ENCODE assay signal across 8 cellular contexts in genomic region chr17:38825762-38826247, GRCh38. TPM values are rescaled to one million over a fixed set of nuclear protein-coding genes. Genes with fewer than 3 reads are reported as not detected.
A peak's percentile ranks its signal among the peaks of the same experiment; 100 is the strongest.
DNase-seq lines count a peak whose midpoint lies in the region; ATAC-seq and TF ChIP-seq lines count a peak whose summit lies in the region.

No MANE protein-coding gene starts in this region.

- H3K4me3 ChIP-seq in muscle layer of colon (ENCODE audit: low read depth in 1 of 2, low read length in 2 of 2) (peak overlapping the region; percentile 75 to 97), mucosa of descending colon (no peak overlapping the region)

- H3K36me3 ChIP-seq in muscle layer of colon (ENCODE audit: insufficient read depth, low read length) = peaks cover 5% of the 10 kb centered on the region
- no peaks in the 10 kb centered on the region for H3K36me3 ChIP-seq in mucosa of descending colon (ENCODE audit: low read depth)

- DNase-seq in caudate nucleus (lab: John Stamatoyannopoulos, UW) (no peak), mucosa of descending colon (no peak), NCI-H146 (lab: John Stamatoyannopoulos, UW) (no peak), UCSD-AML1 (lab: John Stamatoyannopoulos, UW; ENCODE audit: unreplicated experiment) (no peak), NCI-H1105 (lab: John Stamatoyannopoulos, UW) (no peak)

- no peaks in the 10 kb centered on the region for H3K36me3 Mint-ChIP-seq in IgD-negative memory B cell

- intact Hi-C loops in mucosa of descending colon (cut with DNase I, micrococcal nuclease) = no loop called here

- H3K4me3 Mint-ChIP-seq in IgD-negative memory B cell = peak overlapping the region; percentile 96 to 100 (median 98)

- H3K9me3 ChIP-seq in muscle layer of colon (ENCODE audit: low read length) (no peaks in the 10 kb centered on the region), mucosa of descending colon (no peaks in the 10 kb centered on the region)

- H3K27me3 ChIP-seq in muscle layer of colon (ENCODE audit: control insufficient read depth in 1 of 2, insufficient read depth in 2 of 2, low read length in 2 of 2) = no peaks in the 10 kb centered on the region

- TF ChIP-seq CTCF in 22Rv1 (IDR thresholded peaks at IDR 0.05) (no peak), mucosa of descending colon (IDR thresholded peaks at IDR 0.05) (no peak)

- H3K4me1 ChIP-seq in muscle layer of colon (ENCODE audit: insufficient read depth, low read length) = peaks cover 13% of the 10 kb centered on the region
- peaks cover 9% of the 10 kb centered on the region for H3K4me1 ChIP-seq in mucosa of descending colon (ENCODE audit: low read depth)

- H3K4me1 Mint-ChIP-seq in IgD-negative memory B cell = peaks cover 13 to 16% (median 15%) of the 10 kb centered on the region in 3 donors

- peak overlapping the region; percentile 93 for H3K9ac ChIP-seq in muscle layer of colon (ENCODE audit: low read length)

- H3K9me3 Mint-ChIP-seq in IgD-negative memory B cell = no peaks in the 10 kb centered on the region

- no peaks in the 10 kb centered on the region for H3K27me3 Mint-ChIP-seq in IgD-negative memory B cell

- peak overlapping the region; percentile 94 for H3K27ac ChIP-seq in 22Rv1
- peak overlapping the region; percentile 100 for H3K27ac ChIP-seq in caudate nucleus (ENCODE audit: low read depth, low read length)
- H3K27ac ChIP-seq in muscle layer of colon (ENCODE audit: low read depth, low read length) = peak overlapping the region; percentile 98

- peak overlapping the region; percentile 99 to 100 (median 100) for H3K27ac Mint-ChIP-seq in IgD-negative memory B cell

- ATAC-seq in mucosa of descending colon = no peak

RNA-seq across cellular contexts. Expression of gene CWC25, which starts 0.7 kb away (rescaled TPM):
- 17.1 TPM for polyA plus RNA-seq in IgD-negative memory B cell
- 10 to 100 TPM; 21.7 to 26.5 (median 25.6) TPM for total RNA-seq in mucosa of descending colon

RNA-seq across cellular contexts. Expression of gene PIP4K2B, which starts 26.4 kb away (rescaled TPM):
- polyA plus RNA-seq in IgD-negative memory B cell = 11.5 TPM
- total RNA-seq in mucosa of descending colon = 10 to 100 TPM; 16.7 to 44.8 (median 20.6) TPM

RNA-seq across cellular contexts. Expression of gene RPL23, which starts 27.7 kb away (rescaled TPM):
- polyA plus RNA-seq in IgD-negative memory B cell = 1,385 TPM
- total RNA-seq in mucosa of descending colon = 1,000 to 10,000 TPM in 1 of 3 donors, 100 to 1,000 TPM in 2; 838 to 1,044 (median 919) TPM

RNA-seq across cellular contexts. Expression of gene LASP1, which starts 44.1 kb away (rescaled TPM):
- polyA plus RNA-seq in IgD-negative memory B cell = 44.5 TPM
- 100 to 1,000 TPM; 163 to 286 (median 276) TPM for total RNA-seq in mucosa of descending colon
